ENCODE assay signal across 24 cellular contexts in genomic region chrX:22202251-22202650, GRCh38.
DNase-seq lines count a peak whose midpoint lies in the region; ATAC-seq, FAIRE-seq and TF ChIP-seq lines count a peak whose summit lies in the region.
"Had no signal": no experiment of that assay in that cellular context is flagged by ENCODE, and none has a peak within 500 bp of the region (broad histone marks: within the 10 kb centered on the region; RNA-seq: fewer than 3 reads in every experiment).

No MANE protein-coding gene starts in this region.

- H3K9me3 Mint-ChIP-seq in WTC11 = peaks cover 5% of the 10 kb centered on the region
- H3K9me3 Mint-ChIP-seq: CD4-positive, alpha-beta T cell; CD8-positive, alpha-beta memory T cell had no signal

- no peak overlapping the region for H3K4me3 ChIP-seq in pancreas
- no peak overlapping the region for H3K4me3 ChIP-seq in esophagus squamous epithelium
- no peak overlapping the region for H3K4me3 ChIP-seq in aorta (ENCODE audit: low read length in 2 of 2)
- H3K4me3 ChIP-seq: A549; BLaER1 treated with 17β-estradiol and CSF1 and Interleukin-3, amounts not matched to agents 10 nM and 100 nM; GM23248 had no signal

- H3K4me1 Mint-ChIP-seq in WTC11 = 0 out of 2 replicates have a peak, but pooled peaks cover 3% of the 10 kb centered on the region
- H3K4me1 Mint-ChIP-seq: CD14-positive monocyte; CD8-positive, alpha-beta memory T cell had no signal

- H3K36me3 ChIP-seq in pancreas = no peaks in the 10 kb centered on the region
- H3K36me3 ChIP-seq in esophagus squamous epithelium = no peaks in the 10 kb centered on the region
- no peaks in the 10 kb centered on the region for H3K36me3 ChIP-seq in aorta (ENCODE audit: control insufficient read depth in 1 of 2, insufficient read depth in 2 of 2, low read length in 1 of 2)
- H3K36me3 ChIP-seq: BE2C; BLaER1 treated with 17β-estradiol and CSF1 and Interleukin-3, amounts not matched to agents 10 nM and 100 nM had no signal

- no peaks in the 10 kb centered on the region for H3K36me3 Mint-ChIP-seq in WTC11
- H3K36me3 Mint-ChIP-seq: CD14-positive monocyte; CD8-positive, alpha-beta memory T cell had no signal

- H3K4me3 Mint-ChIP-seq in WTC11 = no peak overlapping the region
- H3K4me3 Mint-ChIP-seq: CD14-positive monocyte; CD4-positive, alpha-beta T cell; CD8-positive, alpha-beta memory T cell had no signal

- no peaks in the 10 kb centered on the region for H3K4me1 ChIP-seq in pancreas
- H3K4me1 ChIP-seq in esophagus squamous epithelium = no peaks in the 10 kb centered on the region
- no peaks in the 10 kb centered on the region for H3K4me1 ChIP-seq in aorta (ENCODE audit: control insufficient read depth in 1 of 2, insufficient read depth in 2 of 2, low read length in 2 of 2)
- H3K4me1 ChIP-seq: A549; BE2C; BLaER1 treated with 17β-estradiol and CSF1 and Interleukin-3, amounts not matched to agents 10 nM and 100 nM had no signal

- H3K27me3 ChIP-seq in pancreas (no peaks in the 10 kb centered on the region), esophagus squamous epithelium (no peaks in the 10 kb centered on the region), aorta (ENCODE audit: control insufficient read depth in 1 of 2, insufficient read depth in 2 of 2, low read length in 1 of 2) (no peaks in the 10 kb centered on the region)
- H3K27me3 ChIP-seq: BE2C; BLaER1 treated with 17β-estradiol and CSF1 and Interleukin-3, amounts not matched to agents 10 nM and 100 nM had no signal

- CTCF ChIA-PET in WTC11 (lab: Charles Lee) = no interaction called here

- POLR2A ChIA-PET in WTC11 (lab: Charles Lee) = no interaction called here

- ATAC-seq in pancreas (no peak), WTC11 (no peak), aorta (ENCODE audit: low FRiP score) (no peak)
- ATAC-seq: A549 had no signal

- peak; percentile 13 for DNase-seq in MV-4-11 (lab: John Stamatoyannopoulos, UW)
- peak; percentile 51 for DNase-seq in amniotic epithelial cell (ENCODE audit: low read depth)
- peak; percentile 70 for DNase-seq in fibroblast of gingiva (ENCODE audit: low read depth)
- DNase-seq in pancreas = no peak
- no peak for DNase-seq in esophagus squamous epithelium (lab: John Stamatoyannopoulos, UW)
- DNase-seq in WTC11 (ENCODE audit: low spot score) = no peak
- DNase-seq in globus pallidus (ENCODE audit: low spot score) = no peak
- no peak for DNase-seq in aorta
- DNase-seq: 8988T; ACHN; AML-193; BE2C; CD4-positive, alpha-beta T cell; CD8-positive, alpha-beta memory T cell; DND-41; GM23248; H7; HCEC 1CT had no signal

- H3K27ac ChIP-seq in pancreas (no peak overlapping the region), esophagus squamous epithelium (no peak overlapping the region), aorta (ENCODE audit: low read depth in 1 of 2, low read length in 2 of 2) (no peak overlapping the region)
- H3K27ac ChIP-seq: A549; BLaER1 treated with 17β-estradiol and CSF1 and Interleukin-3, amounts not matched to agents 10 nM and 100 nM; GM23248 had no signal

- H3K27ac Mint-ChIP-seq in WTC11 = no peak overlapping the region
- H3K27ac Mint-ChIP-seq: CD14-positive monocyte; CD4-positive, alpha-beta T cell; CD8-positive, alpha-beta memory T cell had no signal

- TF ChIP-seq POLR2A in esophagus squamous epithelium (IDR thresholded peaks at IDR 0.05) = no peak

- H3K27me3 Mint-ChIP-seq in WTC11 (ENCODE audit: low read depth) = no peaks in the 10 kb centered on the region

- H3K9me3 ChIP-seq in pancreas (no peaks in the 10 kb centered on the region), esophagus squamous epithelium (no peaks in the 10 kb centered on the region), aorta (ENCODE audit: control insufficient read depth, low read length) (no peaks in the 10 kb centered on the region)
- H3K9me3 ChIP-seq: A549, BE2C had no signal

- FAIRE-seq in pancreas (lab: Jason Lieb, UNC) = peak; percentile 17
- FAIRE-seq: A549, G401.6, GM12892, H1 had no signal

- intact Hi-C loops in pancreas (cut with DNase I) (no loop called here), esophagus squamous epithelium (cut with DNase I) (no loop called here), aorta (cut with DNase I) (no loop called here)

- TF ChIP-seq CTCF in pancreas (IDR thresholded peaks at IDR 0.05) (no peak), esophagus squamous epithelium (IDR thresholded peaks at IDR 0.05) (no peak), WTC11 (IDR thresholded peaks at IDR 0.05) (no peak)

TF ChIP-seq in WTC11, 78 proteins besides CTCF, POLR2A, EP300 and RAD21:
- TF ChIP-seq TEAD1 (CRISPR knock-in tag; IDR thresholded peaks at IDR 0.05) (no peak), CBFB (CRISPR knock-in tag; IDR thresholded peaks at IDR 0.05; ENCODE audit: low read depth) (no peak), ZNF425 (CRISPR knock-in tag; conservative IDR thresholded peaks at IDR 0.05) (no peak), SMAD4 (CRISPR knock-in tag; IDR thresholded peaks at IDR 0.05) (no peak), SP1 (CRISPR knock-in tag; conservative IDR thresholded peaks at IDR 0.05) (no peak), E2F5 (CRISPR knock-in tag; IDR thresholded peaks at IDR 0.05) (no peak), GRHL2 (CRISPR knock-in tag; IDR thresholded peaks at IDR 0.05; ENCODE audit: insufficient replicate concordance, severe bottlenecking) (no peak), ELF4 (CRISPR knock-in tag; IDR thresholded peaks at IDR 0.05; ENCODE audit: low read depth) (no peak), GTF2I (CRISPR knock-in tag; conservative IDR thresholded peaks at IDR 0.05) (no peak), ZNF219 (CRISPR knock-in tag; IDR thresholded peaks at IDR 0.05; ENCODE audit: borderline replicate concordance) (no peak), NFE2L1 (CRISPR knock-in tag; IDR thresholded peaks at IDR 0.05) (no peak), PREB (CRISPR knock-in tag; IDR thresholded peaks at IDR 0.05; ENCODE audit: borderline replicate concordance) (no peak), NR3C1 (CRISPR knock-in tag; conservative IDR thresholded peaks at IDR 0.05; ENCODE audit: low read depth) (no peak), ZMAT4 (CRISPR knock-in tag; IDR thresholded peaks at IDR 0.05) (no peak), PRRX2 (CRISPR knock-in tag; IDR thresholded peaks at IDR 0.05) (no peak), MYBL2 (CRISPR knock-in tag; IDR thresholded peaks at IDR 0.05) (no peak), FOXP1 (CRISPR knock-in tag; IDR thresholded peaks at IDR 0.05; ENCODE audit: borderline replicate concordance) (no peak), GABPB1 (CRISPR knock-in tag; IDR thresholded peaks at IDR 0.05) (no peak), ZNF121 (CRISPR knock-in tag; IDR thresholded peaks at IDR 0.05) (no peak)

Comparison
In these comparisons a context has a peak if more than half of its experiments do, and no peak if none do; other contexts are left out.
1. DNase-seq: peak in MV-4-11 (single experiment), amniotic epithelial cell (single experiment) and fibroblast of gingiva (single experiment); none in pancreas (0 of 6), esophagus squamous epithelium (single experiment), WTC11 (single experiment), globus pallidus (single experiment) and aorta (0 of 2).